In genomic region chr1:68223714-68224113, GRCh38 we compare ENCODE assay signal across 16 cellular contexts. TPM values are rescaled to one million over a fixed set of nuclear protein-coding genes. Genes with fewer than 3 reads are reported as not detected.
A peak's percentile ranks its signal among the peaks of the same experiment; 100 is the strongest.
DNase-seq lines count a peak whose midpoint lies in the region; ATAC-seq and TF ChIP-seq lines count a peak whose summit lies in the region.
"Had no signal": no experiment of that assay in that cellular context is flagged by ENCODE, and none has a peak within 500 bp of the region (broad histone marks: within the 10 kb centered on the region; RNA-seq: fewer than 3 reads in every experiment).

No MANE protein-coding gene starts in this region.

- H3K27ac ChIP-seq in IMR-90 (ENCODE audit: insufficient read depth, low read length) (no peak overlapping the region), esophagus muscularis mucosa (replicated peaks in 1 of 4) (peak overlapping the region; percentile 50 to 97 (median 66)), right atrium auricular region (peak overlapping the region; percentile 3 to 4), trophoblast cell (ENCODE audit: low read depth, low read length) (peak overlapping the region; percentile 29), Peyer's patch (no peak overlapping the region)
- H3K27ac ChIP-seq: A549 had no signal

- no peak overlapping the region for H4K5ac ChIP-seq in IMR-90 (ENCODE audit: low read depth, low read length)

- TF ChIP-seq CTCF in IMR-90 (conservative IDR thresholded peaks at IDR 0.05; ENCODE audit: low read depth, low read length) (no peak), esophagus muscularis mucosa (IDR thresholded peaks at IDR 0.05) (no peak), right atrium auricular region (IDR thresholded peaks at IDR 0.05) (no peak), Peyer's patch (IDR thresholded peaks at IDR 0.05) (no peak)

- no peak overlapping the region for H2AFZ ChIP-seq in IMR-90 (replicated peaks; ENCODE audit: low read length, poor library complexity)
- no peak overlapping the region for H2AFZ ChIP-seq in trophoblast cell (ENCODE audit: insufficient read depth, low read length, poor library complexity)

- no peak overlapping the region for H2BK20ac ChIP-seq in IMR-90 (ENCODE audit: low read depth, low read length)

- no peak for DNase-seq in IMR-90
- DNase-seq in esophagus muscularis mucosa (ENCODE audit: extremely low spot score) = no peak
- no peak for DNase-seq in right atrium auricular region (ENCODE audit: low spot score)
- no peak for DNase-seq in trophoblast cell
- no peak for DNase-seq in NOMO-1 treated with DMSO at 0.1 percent for 48 hours (lab: John Stamatoyannopoulos, UW; ENCODE audit: unreplicated experiment)
- no peak for DNase-seq in Peyer's patch
- DNase-seq in hippocampal formation (lab: John Stamatoyannopoulos, UW) = no peak
- no peak for DNase-seq in posterior vena cava (ENCODE audit: low spot score)
- DNase-seq: Caco-2, H7, NCI-H1436 treated with DMSO at 0.1 percent for 48 hours, NCI-H2081, NCI-H524 treated with DMSO at 0.1 percent for 48 hours, OCI-M1 had no signal

- H3K23ac ChIP-seq in IMR-90 (ENCODE audit: low read depth, low read length) (peak overlapping the region; percentile 29; the same call in 1 of the 2 replicates), trophoblast cell (ENCODE audit: low read length) (no peak overlapping the region)

- H2AK5ac ChIP-seq in IMR-90 (ENCODE audit: low read depth, low read length) (peak overlapping the region; percentile 8; the same call in 1 of the 2 replicates), trophoblast cell (ENCODE audit: low read length) (no peak overlapping the region)

- H4K12ac ChIP-seq in trophoblast cell (ENCODE audit: low read depth, low read length) = no peak overlapping the region

- H3K9ac ChIP-seq in IMR-90 (ENCODE audit: low read depth, low read length) (no peak overlapping the region), trophoblast cell (ENCODE audit: low read length) (no peak overlapping the region)

- H3K18ac ChIP-seq in IMR-90 (ENCODE audit: low read depth, low read length) (no peak overlapping the region), trophoblast cell (ENCODE audit: low read length) (no peak overlapping the region)

- peaks cover 34% of the 10 kb centered on the region; the same call in 1 of the 2 replicates for H4K20me1 ChIP-seq in IMR-90 (ENCODE audit: insufficient read depth, low read length)

- TF ChIP-seq RAD21 in IMR-90 (IDR thresholded peaks at IDR 0.05; ENCODE audit: low read length) = no peak

- no peak overlapping the region for H2AK9ac ChIP-seq in IMR-90 (replicated peaks; ENCODE audit: low read depth, low read length, poor library complexity)

- no peak overlapping the region for H4K8ac ChIP-seq in IMR-90 (ENCODE audit: low read depth in 2 of 2, low read length in 2 of 2)
- H4K8ac ChIP-seq in trophoblast cell (ENCODE audit: low read depth, low read length) = no peak overlapping the region

- H3K4me2 ChIP-seq in IMR-90 (ENCODE audit: low read depth, low read length) = no peak overlapping the region
- H3K4me2 ChIP-seq in trophoblast cell (ENCODE audit: low read length) = no peak overlapping the region
- H3K4me2 ChIP-seq: A549 had no signal

- no peak overlapping the region for H2BK15ac ChIP-seq in IMR-90 (ENCODE audit: low read depth, low read length)

- H3K36me3 ChIP-seq in IMR-90 (ENCODE audit: control insufficient read depth, insufficient read depth, low read length) = peaks cover 2% of the 10 kb centered on the region
- no peaks in the 10 kb centered on the region for H3K36me3 ChIP-seq in esophagus muscularis mucosa
- H3K36me3 ChIP-seq in right atrium auricular region = no peaks in the 10 kb centered on the region
- no peaks in the 10 kb centered on the region for H3K36me3 ChIP-seq in trophoblast cell (ENCODE audit: control insufficient read depth in 1 of 2, insufficient read depth in 2 of 2, low read length in 2 of 2)
- H3K36me3 ChIP-seq in Peyer's patch = no peaks in the 10 kb centered on the region

- H3K27me3 ChIP-seq in IMR-90 (ENCODE audit: control insufficient read depth, insufficient read depth, low read length) = no peaks in the 10 kb centered on the region
- H3K27me3 ChIP-seq in esophagus muscularis mucosa = no peaks in the 10 kb centered on the region
- H3K27me3 ChIP-seq in right atrium auricular region = no peaks in the 10 kb centered on the region
- no peaks in the 10 kb centered on the region for H3K27me3 ChIP-seq in trophoblast cell (ENCODE audit: insufficient read depth, low read length)
- no peaks in the 10 kb centered on the region for H3K27me3 ChIP-seq in Peyer's patch

- no TSS peak for BruUV-seq in IMR-90 (replicated peaks; lab: Mats Ljungman, UMichigan)

- ATAC-seq in IMR-90 (ENCODE audit: low read depth) = no peak
- ATAC-seq: A549 had no signal

- no peaks in the 10 kb centered on the region for H3K9me3 ChIP-seq in IMR-90 (ENCODE audit: control insufficient read depth, insufficient read depth, low read length)
- no peaks in the 10 kb centered on the region for H3K9me3 ChIP-seq in esophagus muscularis mucosa
- no peaks in the 10 kb centered on the region for H3K9me3 ChIP-seq in right atrium auricular region
- H3K9me3 ChIP-seq in trophoblast cell (ENCODE audit: insufficient read depth, low read depth, low read length) = no peaks in the 10 kb centered on the region
- H3K9me3 ChIP-seq in Peyer's patch = no peaks in the 10 kb centered on the region
- H3K9me3 ChIP-seq: A549, Caco-2 had no signal

- TF ChIP-seq POLR2A in IMR-90 (IDR thresholded peaks at IDR 0.05; ENCODE audit: low read depth, low read length) = no peak
- no peak for TF ChIP-seq POLR2A in esophagus muscularis mucosa (IDR thresholded peaks at IDR 0.05; ENCODE audit: low read depth)
- TF ChIP-seq POLR2A in Peyer's patch (IDR thresholded peaks at IDR 0.05) = no peak

- WGBS in IMR-90 (ENCODE audit: extremely low coverage in 2 of 2, insufficient read length in 1 of 2), 2 experiments = no CpG with 5 or more reads among the region's 2 CpGs
- WGBS in esophagus muscularis mucosa = 51% methylated on average over 2 of the region's 2 CpGs
- WGBS in trophoblast cell (ENCODE audit: extremely low coverage, insufficient coverage, insufficient read length) = no CpG with 5 or more reads among the region's 2 CpGs

- POLR2A ChIA-PET in IMR-90 (lab: Charles Lee; ENCODE audit: unreplicated experiment) = no interaction called here

- H2BK120ac ChIP-seq in IMR-90 (ENCODE audit: low read depth, low read length) (no peak overlapping the region), trophoblast cell (ENCODE audit: insufficient read depth, low read length, poor library complexity) (no peak overlapping the region)

- no peak overlapping the region for H3K4me3 ChIP-seq in IMR-90 (ENCODE audit: insufficient read depth, low read depth, low read length)
- no peak overlapping the region for H3K4me3 ChIP-seq in esophagus muscularis mucosa
- no peak overlapping the region for H3K4me3 ChIP-seq in right atrium auricular region
- no peak overlapping the region for H3K4me3 ChIP-seq in trophoblast cell (ENCODE audit: low read depth, low read length)
- H3K4me3 ChIP-seq in Peyer's patch = no peak overlapping the region
- H3K4me3 ChIP-seq: A549 had no signal

- H3K4ac ChIP-seq in IMR-90 (ENCODE audit: low read depth, low read length) (no peak overlapping the region), trophoblast cell (ENCODE audit: low read depth, low read length) (no peak overlapping the region)

- no peak overlapping the region for H3K56ac ChIP-seq in IMR-90 (ENCODE audit: extremely low read depth, insufficient read depth, low read length)

- intact Hi-C loops in IMR-90 (cut with micrococcal nuclease) = loop anchor here (2.0 to 5.0 kb wide), 2 partner anchors 45 to 681 kb away; no protein-coding TSS in a partner anchor
- intact Hi-C loops in esophagus muscularis mucosa (cut with DNase I) = loop anchor here (1.0 kb wide), 1 partner anchor 110 kb away; no protein-coding TSS in a partner anchor
- intact Hi-C loops in posterior vena cava (cut with DNase I) = loop anchor here in 1 of 2 donors (10.0 kb wide), 1 partner anchor 99 kb away; no protein-coding TSS in a partner anchor

- H2BK12ac ChIP-seq in trophoblast cell (ENCODE audit: low read length) = no peak overlapping the region

- peaks cover 4% of the 10 kb centered on the region for H3K79me2 ChIP-seq in trophoblast cell (ENCODE audit: control insufficient read depth, insufficient read depth, low read length, poor library complexity)

- no peak for TF ChIP-seq EP300 in esophagus muscularis mucosa (IDR thresholded peaks at IDR 0.05)

- in situ Hi-C loops in IMR-90 (cut with MboI; ENCODE audit: low sequenced_read_pairs) = no loop called here

- peaks cover 32 to 72% of the 10 kb centered on the region in 2 experiments for H3K79me1 ChIP-seq in IMR-90 (ENCODE audit: low read depth in 1 of 2, low read length in 2 of 2)
- peaks cover 7% of the 10 kb centered on the region for H3K79me1 ChIP-seq in trophoblast cell (ENCODE audit: low read length)

- dilution Hi-C loops in IMR-90 (cut with HindIII; ENCODE audit: low sequenced_read_pairs, unreplicated experiment) = no loop called here

- H3K9me1 ChIP-seq in IMR-90 (ENCODE audit: insufficient read depth, low read length) = peaks cover 11% of the 10 kb centered on the region

- H3K14ac ChIP-seq in IMR-90 (replicated peaks; ENCODE audit: low read depth, low read length) = no peak overlapping the region; the same call in 1 of the 2 replicates
- no peak overlapping the region for H3K14ac ChIP-seq in trophoblast cell (ENCODE audit: low read length)

- H4K91ac ChIP-seq in IMR-90 (ENCODE audit: insufficient read depth, low read depth, low read length) (no peak overlapping the region; the same call in 1 of the 2 replicates), trophoblast cell (ENCODE audit: low read depth, low read length) (no peak overlapping the region)

- H3K4me1 ChIP-seq in IMR-90 (ENCODE audit: control insufficient read depth, insufficient read depth, low read length) (peaks cover 15% of the 10 kb centered on the region), esophagus muscularis mucosa (peaks cover 9 to 98% (median 85%) of the 10 kb centered on the region in 4 donors), right atrium auricular region (peaks cover 0 to 17% of the 10 kb centered on the region in 2 donors), trophoblast cell (ENCODE audit: control insufficient read depth in 1 of 2, insufficient read depth in 2 of 2, low read length in 2 of 2) (peaks cover 4 to 15% of the 10 kb centered on the region in 2 experiments), Peyer's patch (no peaks in the 10 kb centered on the region)
- H3K4me1 ChIP-seq: A549 had no signal

- H2BK5ac ChIP-seq in IMR-90 (ENCODE audit: low read depth, low read length, poor library complexity, severe bottlenecking) (no peak overlapping the region), trophoblast cell (ENCODE audit: low read depth, low read length, poor library complexity) (no peak overlapping the region)

- CTCF ChIA-PET in IMR-90 (lab: Yijun Ruan, JAX) = no interaction called here

RNA-seq across cellular contexts. Expression of gene WLS, which starts 8.6 kb away (rescaled TPM):
- total RNA-seq in IMR-90 (2012; rRNA removed) (139 and 157 TPM in 2 replicates), esophagus muscularis mucosa (100 to 1,000 TPM in 3 of 4 donors, 10 to 100 TPM in 1; 94.8 to 228 (median 163) TPM), right atrium auricular region (10 to 100 TPM; 51.0 to 55.8 TPM), Peyer's patch (100 to 1,000 TPM in 1 of 4 donors, 10 to 100 TPM in 3; 46.1 to 140 (median 73.8) TPM), posterior vena cava (10 to 100 TPM; 53.3 to 83.6 TPM)
- 105 and 152 TPM in 2 replicates for polyA plus RNA-seq in IMR-90 (2012; rRNA removed)
- 50.8 and 60.3 TPM in 2 replicates for polyA plus RNA-seq in IMR-90 (2012; cell fraction: cytosol; rRNA removed)
- 47.7 and 165 TPM in 2 replicates for polyA plus RNA-seq in IMR-90 (2012; cell fraction: nucleus; rRNA removed; ENCODE audit: low replicate concordance)
- polyA plus RNA-seq in trophoblast cell (2013) = 633 and 667 TPM in 2 replicates
- polyA plus RNA-seq: IgD-negative memory B cell had no signal

Comparison
In these comparisons a context has a peak if more than half of its experiments do, and no peak if none do; other contexts are left out.
1. H3K27ac ChIP-seq: peak in esophagus muscularis mucosa (4 of 4), right atrium auricular region (2 of 2) and trophoblast cell (single experiment); none in IMR-90 (single experiment) and Peyer's patch (0 of 4).